21 cellular contexts compared by ENCODE assay signal in genomic region chr17:65121368-65121767, GRCh38. TPM values are rescaled to one million over a fixed set of nuclear protein-coding genes. Genes with fewer than 3 reads are reported as not detected.
DNase-seq lines count a peak whose midpoint lies in the region; ATAC-seq, FAIRE-seq and TF ChIP-seq lines count a peak whose summit lies in the region.
"Had no signal": no experiment of that assay in that cellular context is flagged by ENCODE, and none has a peak within 500 bp of the region (broad histone marks: within the 10 kb centered on the region; RNA-seq: fewer than 3 reads in every experiment).

No MANE protein-coding gene starts in this region.

- H3K36me3 Mint-ChIP-seq in activated naive CD4-positive, alpha-beta T cell treated with anti-CD3 and anti-CD28 coated beads, Interleukin-2, amount 10 ng/mL, durations not matched to agents 7 days and 5 days = peaks cover 2% of the 10 kb centered on the region
- no peaks in the 10 kb centered on the region for H3K36me3 Mint-ChIP-seq in astrocyte (ENCODE audit: low read depth, unreplicated experiment)
- H3K36me3 Mint-ChIP-seq: naive thymus-derived CD8-positive, alpha-beta T cell had no signal

- no peak overlapping the region for H3K9ac ChIP-seq in astrocyte (ENCODE audit: low read length)
- H3K9ac ChIP-seq: GM23248 had no signal

- peak overlapping the region; percentile 95 for H3K27ac Mint-ChIP-seq in activated naive CD4-positive, alpha-beta T cell treated with anti-CD3 and anti-CD28 coated beads, Interleukin-2, amount 10 ng/mL, durations not matched to agents 7 days and 5 days
- H3K27ac Mint-ChIP-seq in astrocyte (ENCODE audit: unreplicated experiment) = peak overlapping the region; percentile 80
- peak overlapping the region; percentile 74 to 94 for H3K27ac Mint-ChIP-seq in stimulated activated naive CD8-positive, alpha-beta T cell treated with anti-CD3 and anti-CD28 coated beads, Interleukin-15, amount 100 ng/mL, for 72 hours

- H4K20me1 ChIP-seq in OCI-LY7 (ENCODE audit: insufficient read depth, low read length) = no peaks in the 10 kb centered on the region
- H4K20me1 ChIP-seq in astrocyte (ENCODE audit: insufficient read depth, low read length) = no peaks in the 10 kb centered on the region

- peaks cover 33% of the 10 kb centered on the region for H3K27me3 Mint-ChIP-seq in activated naive CD4-positive, alpha-beta T cell treated with anti-CD3 and anti-CD28 coated beads, Interleukin-2, amount 10 ng/mL, durations not matched to agents 7 days and 5 days
- no peaks in the 10 kb centered on the region for H3K27me3 Mint-ChIP-seq in astrocyte (ENCODE audit: low read depth, unreplicated experiment)
- H3K27me3 Mint-ChIP-seq in stimulated activated naive CD8-positive, alpha-beta T cell treated with anti-CD3 and anti-CD28 coated beads, Interleukin-15, amount 100 ng/mL, for 72 hours = peaks cover 15% of the 10 kb centered on the region

- H3K4me3 Mint-ChIP-seq in activated naive CD4-positive, alpha-beta T cell treated with anti-CD3 and anti-CD28 coated beads, Interleukin-2, amount 10 ng/mL, durations not matched to agents 7 days and 5 days = peak overlapping the region; percentile 72
- no peak overlapping the region for H3K4me3 Mint-ChIP-seq in astrocyte (ENCODE audit: unreplicated experiment)
- peak overlapping the region; percentile 90 for H3K4me3 Mint-ChIP-seq in stimulated activated naive CD8-positive, alpha-beta T cell treated with anti-CD3 and anti-CD28 coated beads, Interleukin-15, amount 100 ng/mL, for 72 hours
- H3K4me3 Mint-ChIP-seq: dendritic cell treated with granulocyte-macrophage colony-stimulating factor and Interleukin-4, amounts not matched to agents 40 ng/mL and 50 ng/mL, for 4 days had no signal

- H3K36me3 ChIP-seq in OCI-LY7 (ENCODE audit: insufficient read depth, low read length) (0 out of 2 replicates have a peak, but pooled peaks cover 5% of the 10 kb centered on the region), astrocyte (ENCODE audit: insufficient read depth, low read length) (no peaks in the 10 kb centered on the region)

- TF ChIP-seq CTCF in OCI-LY7 (conservative IDR thresholded peaks at IDR 0.05; ENCODE audit: low read length) = no peak
- no peak for TF ChIP-seq CTCF in astrocyte (IDR thresholded peaks at IDR 0.05; ENCODE audit: insufficient read depth, low read depth, low read length)

- BruUV-seq in OCI-LY7 (replicated peaks; lab: Mats Ljungman, UMichigan) = no TSS peak

- POLR2A ChIA-PET in OCI-LY7 (lab: Charles Lee) = no interaction called here

- no peaks in the 10 kb centered on the region for H3K9me2 ChIP-seq in OCI-LY7 (ENCODE audit: insufficient read depth, low read length)

- no peak for DNase-seq in activated naive CD4-positive, alpha-beta T cell treated with anti-CD3 and anti-CD28 coated beads, Interleukin-2, amount 10 ng/mL, durations not matched to agents 7 days and 5 days
- DNase-seq in activated naive CD4-positive, alpha-beta T cell treated with Interleukin-2 at 50 U/mL for 16 hours = no peak
- DNase-seq in OCI-LY7 (ENCODE audit: low spot score) (no peak), astrocyte (ENCODE audit: low read depth) (no peak), islet precursor cell (no peak), hippocampal formation (lab: John Stamatoyannopoulos, UW) (no peak), GDM1 (lab: John Stamatoyannopoulos, UW) (no peak)
- no peak for DNase-seq in stimulated activated naive CD8-positive, alpha-beta T cell treated with anti-CD3 and anti-CD28 coated beads, Interleukin-15, amount 100 ng/mL, for 72 hours
- DNase-seq: activated CD4-positive, alpha-beta T cell treated with anti-CD3 and anti-CD28 coated beads for 4 hours; activated effector memory CD4-positive, alpha-beta T cell treated with anti-CD3 and anti-CD28 coated beads, Interleukin-2, amount 50 U/mL, for 16 hours; Calu3; GF-D8; GM23248; naive thymus-derived CD8-positive, alpha-beta T cell; NCI-H1694; retina; SHP77; substantia nigra had no signal

- peak overlapping the region; percentile 57 for H3K27ac ChIP-seq in OCI-LY7 (ENCODE audit: low read depth, low read length, poor library complexity, severe bottlenecking)
- no peak overlapping the region for H3K27ac ChIP-seq in astrocyte (ENCODE audit: low read depth, low read length)
- H3K27ac ChIP-seq: GM23248, HL-60 had no signal

- H3K4me1 ChIP-seq in OCI-LY7 (ENCODE audit: insufficient read depth, low read length, poor library complexity, severe bottlenecking) (peaks cover 38% of the 10 kb centered on the region), astrocyte (ENCODE audit: insufficient read depth, low read length) (no peaks in the 10 kb centered on the region)

- H3K9me3 ChIP-seq in OCI-LY7 (ENCODE audit: low read length) (no peaks in the 10 kb centered on the region), astrocyte (ENCODE audit: insufficient read depth, low read depth, low read length) (no peaks in the 10 kb centered on the region)

- ATAC-seq in stimulated activated naive CD8-positive, alpha-beta T cell treated with anti-CD3 and anti-CD28 coated beads, Interleukin-15, amount 100 ng/mL, for 72 hours = peak; percentile 51
- ATAC-seq: naive thymus-derived CD8-positive, alpha-beta T cell had no signal

- H2AFZ ChIP-seq in OCI-LY7 (ENCODE audit: low read length) (peak overlapping the region; percentile 38; the same call in 1 of the 2 replicates), astrocyte (ENCODE audit: low read depth, low read length) (no peak overlapping the region)
- H2AFZ ChIP-seq: GM23248 had no signal

- H3K4me3 ChIP-seq in OCI-LY7 (ENCODE audit: low read depth, low read length, poor library complexity, severe bottlenecking) (no peak overlapping the region), astrocyte (ENCODE audit: insufficient read depth, low read depth, low read length) (no peak overlapping the region)
- H3K4me3 ChIP-seq: GM23248, lung had no signal

- H3K4me2 ChIP-seq in OCI-LY7 (ENCODE audit: low read length) (peak overlapping the region; percentile 88), astrocyte (ENCODE audit: low read length) (no peak overlapping the region)

- peaks cover 45% of the 10 kb centered on the region for H3K4me1 Mint-ChIP-seq in activated naive CD4-positive, alpha-beta T cell treated with anti-CD3 and anti-CD28 coated beads, Interleukin-2, amount 10 ng/mL, durations not matched to agents 7 days and 5 days
- H3K4me1 Mint-ChIP-seq in astrocyte (ENCODE audit: low read depth, unreplicated experiment) = peaks cover 8% of the 10 kb centered on the region
- peaks cover 25% of the 10 kb centered on the region for H3K4me1 Mint-ChIP-seq in stimulated activated naive CD8-positive, alpha-beta T cell treated with anti-CD3 and anti-CD28 coated beads, Interleukin-15, amount 100 ng/mL, for 72 hours

- H3K9me3 Mint-ChIP-seq in activated naive CD4-positive, alpha-beta T cell treated with anti-CD3 and anti-CD28 coated beads, Interleukin-2, amount 10 ng/mL, durations not matched to agents 7 days and 5 days = no peaks in the 10 kb centered on the region
- H3K9me3 Mint-ChIP-seq in astrocyte (ENCODE audit: unreplicated experiment) = peaks cover 1% of the 10 kb centered on the region
- peaks cover 0 to 4% of the 10 kb centered on the region in 2 donors for H3K9me3 Mint-ChIP-seq in stimulated activated naive CD8-positive, alpha-beta T cell treated with anti-CD3 and anti-CD28 coated beads, Interleukin-15, amount 100 ng/mL, for 72 hours
- H3K9me3 Mint-ChIP-seq: naive thymus-derived CD8-positive, alpha-beta T cell had no signal

- no peak for FAIRE-seq in astrocyte (lab: Jason Lieb, UNC)

- CTCF ChIA-PET in activated naive CD4-positive, alpha-beta T cell treated with anti-CD3 and anti-CD28 coated beads, Interleukin-2, amount 10 ng/mL, durations not matched to agents 7 days and 5 days (lab: Charles Lee) = interaction anchor here (1.0 to 1.4 kb wide), 2 partner anchors 15 to 76 kb away, joined by 4 to 5 read pairs; no protein-coding TSS in a partner anchor
- CTCF ChIA-PET in OCI-LY7 (lab: Charles Lee; ENCODE audit: unreplicated experiment) = no interaction called here

- intact Hi-C loops in OCI-LY7 (cut with micrococcal nuclease; ENCODE audit: unreplicated experiment) = loop anchor here (5.0 kb wide), 1 partner anchor 61 kb away; no protein-coding TSS in a partner anchor

- peaks cover 16% of the 10 kb centered on the region for H3K27me3 ChIP-seq in astrocyte (ENCODE audit: insufficient read depth, low read length)

- H3K79me2 ChIP-seq in OCI-LY7 (ENCODE audit: insufficient read depth, low read depth, low read length) (no peaks in the 10 kb centered on the region), astrocyte (ENCODE audit: insufficient read depth, low read length) (no peaks in the 10 kb centered on the region)

RNA-seq across cellular contexts. Expression of gene RGS9, which starts 15.8 kb away (rescaled TPM):
- total RNA-seq in OCI-LY7 (2014; rRNA removed; shearing (Covaris generic)) = 12.9 and 13.7 TPM in 2 replicates
- total RNA-seq in OCI-LY7 (2022) (22.2 and 26.4 TPM in 2 replicates), astrocyte (8.6 and 9.4 TPM in 2 replicates)
